In genomic region chr4:185513489-185514181, GRCh38 we compare ENCODE assay signal across 10 cellular contexts. TPM values are rescaled to one million over a fixed set of nuclear protein-coding genes. Genes with fewer than 3 reads are reported as not detected.
DNase-seq lines count a peak whose midpoint lies in the region; ATAC-seq and TF ChIP-seq lines count a peak whose summit lies in the region.
"Had no signal": no experiment of that assay in that cellular context is flagged by ENCODE, and none has a peak within 500 bp of the region (broad histone marks: within the 10 kb centered on the region; RNA-seq: fewer than 3 reads in every experiment).

No MANE protein-coding gene starts in this region.

- BruUV-seq in mammary epithelial cell (replicated peaks; lab: Mats Ljungman, UMichigan), result no TSS peak

- dilution Hi-C loops in mammary epithelial cell (cut with HindIII; ENCODE audit: low sequenced_read_pairs), result no loop called here

- H3K36me3 ChIP-seq in breast epithelium (no peaks in the 10 kb centered on the region), mammary epithelial cell (ENCODE audit: insufficient read depth, low read length) (no peaks in the 10 kb centered on the region), upper lobe of right lung (no peaks in the 10 kb centered on the region)
- H3K36me3 ChIP-seq: BE2C had no signal

- CTCF ChIA-PET in mammary epithelial cell (lab: Charles Lee; ENCODE audit: low non-redundant PET), result no interaction called here

- no peak for TF ChIP-seq POLR2A in breast epithelium (IDR thresholded peaks at IDR 0.05)

- intact Hi-C loops in breast epithelium (cut with DNase I; ENCODE audit: low total_unique reads), result no loop called here
- intact Hi-C loops in mammary epithelial cell (cut with micrococcal nuclease), result no loop called here
- intact Hi-C loops in upper lobe of right lung (cut with DNase I), result no loop called here

- DNase-seq in breast epithelium (ENCODE audit: low spot score in 2 of 2) (no peak), mammary epithelial cell (no peak), immature natural killer cell (peak; percentile 6 to 16 (median 7)), upper lobe of right lung (no peak)
- peak; percentile 6 for DNase-seq in activated naive CD8-positive, alpha-beta T cell treated with anti-CD3 and anti-CD28 coated beads, Interleukin-2, amount 50 U/mL, for 24 hours
- no peak for DNase-seq in stimulated activated CD4-positive, alpha-beta T cell treated with anti-CD3 and anti-CD28 coated beads, Interleukin-2, amount 100 ng/mL, for 48 hours
- DNase-seq: BE2C had no signal

- H3K36me3 Mint-ChIP-seq in activated naive CD8-positive, alpha-beta T cell treated with anti-CD3 and anti-CD28 coated beads, Interleukin-2, amount 50 U/mL, for 24 hours (ENCODE audit: low read depth), result no peaks in the 10 kb centered on the region
- H3K36me3 Mint-ChIP-seq in immature natural killer cell, result no peaks in the 10 kb centered on the region

- TF ChIP-seq CTCF in breast epithelium (IDR thresholded peaks at IDR 0.05) (no peak), mammary epithelial cell (conservative IDR thresholded peaks at IDR 0.05 in 1 of 2, IDR thresholded peaks at IDR 0.05 in 1 of 2; ENCODE audit: extremely low read depth in 1 of 2, insufficient read depth in 1 of 2, low read depth in 1 of 2, low read length in 2 of 2) (no peak), upper lobe of right lung (IDR thresholded peaks at IDR 0.05) (no peak)

- no peak overlapping the region for H3K27ac Mint-ChIP-seq in activated naive CD8-positive, alpha-beta T cell treated with anti-CD3 and anti-CD28 coated beads, Interleukin-2, amount 50 U/mL, for 24 hours
- H3K27ac Mint-ChIP-seq in immature natural killer cell, result no peak overlapping the region

- no peak overlapping the region for H3K4me3 ChIP-seq in breast epithelium
- H3K4me3 ChIP-seq in mammary epithelial cell (replicated peaks in 1 of 3; ENCODE audit: insufficient read depth in 1 of 3, low read depth in 2 of 3, low read length in 3 of 3), result no peak overlapping the region
- no peak overlapping the region for H3K4me3 ChIP-seq in upper lobe of right lung

- no peaks in the 10 kb centered on the region for H3K27me3 ChIP-seq in breast epithelium
- no peaks in the 10 kb centered on the region for H3K27me3 ChIP-seq in mammary epithelial cell (ENCODE audit: insufficient read depth, low read length)
- no peaks in the 10 kb centered on the region for H3K27me3 ChIP-seq in upper lobe of right lung
- H3K27me3 ChIP-seq: BE2C had no signal

- no peaks in the 10 kb centered on the region for H3K4me1 ChIP-seq in breast epithelium
- H3K4me1 ChIP-seq in mammary epithelial cell (ENCODE audit: insufficient read depth, low read length), result peaks cover 6% of the 10 kb centered on the region
- H3K4me1 ChIP-seq in upper lobe of right lung, result peaks cover 10% of the 10 kb centered on the region
- H3K4me1 ChIP-seq: BE2C had no signal

- H3K9me3 ChIP-seq in breast epithelium (no peaks in the 10 kb centered on the region), mammary epithelial cell (replicated peaks; ENCODE audit: insufficient read depth, low read length) (no peaks in the 10 kb centered on the region), upper lobe of right lung (no peaks in the 10 kb centered on the region)
- H3K9me3 ChIP-seq: BE2C had no signal

- H3K27me3 Mint-ChIP-seq in activated naive CD8-positive, alpha-beta T cell treated with anti-CD3 and anti-CD28 coated beads, Interleukin-2, amount 50 U/mL, for 24 hours, result peaks cover 40% of the 10 kb centered on the region
- H3K27me3 Mint-ChIP-seq in immature natural killer cell (ENCODE audit: low read depth in 3 of 3), result peaks cover 5 to 26% (median 7%) of the 10 kb centered on the region in 3 donors

- ATAC-seq in activated naive CD8-positive, alpha-beta T cell treated with anti-CD3 and anti-CD28 coated beads, Interleukin-2, amount 50 U/mL, for 24 hours, result no peak
- ATAC-seq in upper lobe of right lung (peak; percentile 56), HG02840 (IDR thresholded peaks at IDR 0.05; ENCODE audit: low FRiP score, unreplicated experiment) (no peak), GM19455 (IDR thresholded peaks at IDR 0.05; ENCODE audit: unreplicated experiment) (no peak)

- peaks cover 14% of the 10 kb centered on the region for H3K4me1 Mint-ChIP-seq in activated naive CD8-positive, alpha-beta T cell treated with anti-CD3 and anti-CD28 coated beads, Interleukin-2, amount 50 U/mL, for 24 hours
- H3K4me1 Mint-ChIP-seq in immature natural killer cell, result peaks cover 11 to 17% of the 10 kb centered on the region in 2 donors

- H4K20me1 ChIP-seq in mammary epithelial cell (ENCODE audit: insufficient read depth, low read length), result no peaks in the 10 kb centered on the region

- H3K4me3 Mint-ChIP-seq in activated naive CD8-positive, alpha-beta T cell treated with anti-CD3 and anti-CD28 coated beads, Interleukin-2, amount 50 U/mL, for 24 hours, result no peak overlapping the region
- H3K4me3 Mint-ChIP-seq in immature natural killer cell, result peak overlapping the region in 3 of 5 donors; percentile 18 to 66 (median 36)
- H3K4me3 Mint-ChIP-seq: nephron had no signal

- no peak overlapping the region for H3K4me2 ChIP-seq in mammary epithelial cell (ENCODE audit: insufficient read depth, low read depth, low read length)

- in situ Hi-C loops in mammary epithelial cell (cut with MboI; ENCODE audit: low sequenced_read_pairs in 2 of 2), result no loop called here

- no peaks in the 10 kb centered on the region for H3K79me2 ChIP-seq in mammary epithelial cell (ENCODE audit: insufficient read depth, low read length)

- H3K9me3 Mint-ChIP-seq in activated naive CD8-positive, alpha-beta T cell treated with anti-CD3 and anti-CD28 coated beads, Interleukin-2, amount 50 U/mL, for 24 hours, result no peaks in the 10 kb centered on the region
- H3K9me3 Mint-ChIP-seq in immature natural killer cell, result peaks cover 0 to 4% (median 0%) of the 10 kb centered on the region in 6 donors
- H3K9me3 Mint-ChIP-seq: nephron had no signal

- WGBS in mammary epithelial cell (ENCODE audit: low coverage, missing lambda C conversion rate), result 81% methylated on average over 10 of the region's 10 CpGs

- no peak overlapping the region for H3K9ac ChIP-seq in mammary epithelial cell (ENCODE audit: insufficient read depth, low read length)

- H3K27ac ChIP-seq in breast epithelium, result peak overlapping the region; percentile 38 to 65
- no peak overlapping the region for H3K27ac ChIP-seq in mammary epithelial cell (ENCODE audit: insufficient read depth, low read depth, low read length)
- H3K27ac ChIP-seq in upper lobe of right lung, result peak overlapping the region; percentile 52

- H2AFZ ChIP-seq in mammary epithelial cell (ENCODE audit: low read depth, low read length), result no peak overlapping the region

RNA-seq across cellular contexts. Expression of gene PDLIM3, which starts 21.7 kb away (rescaled TPM):
- total RNA-seq in breast epithelium (100 to 1,000 TPM in 2 of 3 donors, 10 to 100 TPM in 1; 25.3 to 181 (median 175) TPM), mammary epithelial cell (1 to 10 TPM in 1 of 2 donors, under 1 TPM in 1; 0.24 to 9.0 TPM), upper lobe of right lung (24.4 TPM)
- polyA plus RNA-seq in mammary epithelial cell (3.7 TPM), immature natural killer cell (not detected)
- 1.8 TPM for polyA minus RNA-seq in mammary epithelial cell

RNA-seq across cellular contexts. Expression of gene CCDC110, which starts 42.1 kb away (rescaled TPM):
- 1 to 10 TPM; 1.3 to 4.1 (median 1.3) TPM for total RNA-seq in breast epithelium
- under 1 TPM; 0.17 to 0.59 TPM for total RNA-seq in mammary epithelial cell
- polyA plus RNA-seq in mammary epithelial cell, result 0.08 TPM
- not detected for polyA minus RNA-seq in mammary epithelial cell
- not detected for polyA plus RNA-seq in immature natural killer cell
- 0.75 TPM for total RNA-seq in upper lobe of right lung

Comparison
In these comparisons a context has a peak if more than half of its experiments do, and no peak if none do; other contexts are left out.
1. DNase-seq: peak in activated naive CD8-positive, alpha-beta T cell treated with anti-CD3 and anti-CD28 coated beads, Interleukin-2, amount 50 U/mL, for 24 hours (single experiment) and immature natural killer cell (3 of 3); none in breast epithelium (0 of 2), mammary epithelial cell (single experiment), upper lobe of right lung (single experiment) and stimulated activated CD4-positive, alpha-beta T cell treated with anti-CD3 and anti-CD28 coated beads, Interleukin-2, amount 100 ng/mL, for 48 hours (0 of 2).